ENCODE assay signal across 1 cellular context in genomic region chr9:76401580-76402354, GRCh38.
TF ChIP-seq lines count a peak whose summit lies in the region.

No MANE protein-coding gene starts in this region.

TF ChIP-seq in HepG2, 621 proteins besides CTCF, POLR2A, EP300 and RAD21 (continued from another document and continues in another):
- no peak for TF ChIP-seq ZNF646 (CRISPR knock-in tag; IDR thresholded peaks at IDR 0.05)
- peak; percentile 67 for TF ChIP-seq SAP130 (CRISPR knock-in tag; IDR thresholded peaks at IDR 0.05; ENCODE audit: low read depth)
- TF ChIP-seq NR2C2 (CRISPR knock-in tag; IDR thresholded peaks at IDR 0.05; ENCODE audit: borderline replicate concordance) = peak; percentile 93
- TF ChIP-seq ZNF10 (CRISPR knock-in tag; IDR thresholded peaks at IDR 0.05; ENCODE audit: borderline replicate concordance, low read depth) = no peak
- TF ChIP-seq ZNF275 (CRISPR knock-in tag; IDR thresholded peaks at IDR 0.05; ENCODE audit: borderline replicate concordance) = no peak
- no peak for TF ChIP-seq ZNF512 (CRISPR knock-in tag; IDR thresholded peaks at IDR 0.05)
- TF ChIP-seq ZNF703 (CRISPR knock-in tag; IDR thresholded peaks at IDR 0.05; ENCODE audit: borderline replicate concordance) = no peak
- TF ChIP-seq KDM6A (CRISPR knock-in tag; IDR thresholded peaks at IDR 0.05; ENCODE audit: low read depth) = peak; percentile 19; the same call in 1 of the 2 replicates
- TF ChIP-seq WIZ (CRISPR knock-in tag; IDR thresholded peaks at IDR 0.05) = no peak
- no peak for TF ChIP-seq ZNF326 (CRISPR knock-in tag; IDR thresholded peaks at IDR 0.05; ENCODE audit: borderline replicate concordance)
- TF ChIP-seq ZNF891 (CRISPR knock-in tag; IDR thresholded peaks at IDR 0.05) = no peak
- no peak for TF ChIP-seq NFKBIZ (CRISPR knock-in tag; IDR thresholded peaks at IDR 0.05)
- no peak for TF ChIP-seq SKIL (CRISPR knock-in tag; IDR thresholded peaks at IDR 0.05; ENCODE audit: borderline replicate concordance)
- no peak for TF ChIP-seq IRX3 (CRISPR knock-in tag; IDR thresholded peaks at IDR 0.05; ENCODE audit: borderline replicate concordance, low read depth)
- TF ChIP-seq FOXA1 (IDR thresholded peaks at IDR 0.05) = no peak
- peak; percentile 91 for TF ChIP-seq FOXA1 (CRISPR knock-in tag; IDR thresholded peaks at IDR 0.05)
- no peak for TF ChIP-seq ZNF782 (CRISPR knock-in tag; IDR thresholded peaks at IDR 0.05; ENCODE audit: borderline replicate concordance)
- TF ChIP-seq RBAK (CRISPR knock-in tag; IDR thresholded peaks at IDR 0.05) = no peak
- TF ChIP-seq ZNF280B (CRISPR knock-in tag; IDR thresholded peaks at IDR 0.05; ENCODE audit: borderline replicate concordance) = no peak
- TF ChIP-seq NFE2L2 (IDR thresholded peaks at IDR 0.05; ENCODE audit: low read length) = no peak
- TF ChIP-seq ZNF232 (CRISPR knock-in tag; IDR thresholded peaks at IDR 0.05; ENCODE audit: borderline replicate concordance) = no peak
- TF ChIP-seq FOXC1 (CRISPR knock-in tag; IDR thresholded peaks at IDR 0.05; ENCODE audit: borderline replicate concordance) = no peak
- no peak for TF ChIP-seq ZNF451 (CRISPR knock-in tag; IDR thresholded peaks at IDR 0.05)
- TF ChIP-seq FOSL2 (CRISPR knock-in tag; IDR thresholded peaks at IDR 0.05) = no peak; the same call in 1 of the 2 replicates
- no peak for TF ChIP-seq MXD3 (CRISPR knock-in tag; IDR thresholded peaks at IDR 0.05)
- TF ChIP-seq STAT6 (CRISPR knock-in tag; IDR thresholded peaks at IDR 0.05; ENCODE audit: borderline replicate concordance) = 0 out of 2 replicates have a peak, but pooled peaks have one; percentile 44
- no peak for TF ChIP-seq REL (CRISPR knock-in tag; conservative IDR thresholded peaks at IDR 0.05)
- no peak for TF ChIP-seq ZNF556 (CRISPR knock-in tag; IDR thresholded peaks at IDR 0.05; ENCODE audit: borderline replicate concordance)
- no peak for TF ChIP-seq KDM5B (CRISPR knock-in tag; IDR thresholded peaks at IDR 0.05; ENCODE audit: borderline replicate concordance)
- no peak for TF ChIP-seq MIER3 (CRISPR knock-in tag; IDR thresholded peaks at IDR 0.05; ENCODE audit: borderline replicate concordance)
- no peak for TF ChIP-seq ZFAT (CRISPR knock-in tag; conservative IDR thresholded peaks at IDR 0.05)
- TF ChIP-seq MTERF4 (CRISPR knock-in tag; IDR thresholded peaks at IDR 0.05) = no peak
- TF ChIP-seq MAFG (CRISPR knock-in tag; IDR thresholded peaks at IDR 0.05) = no peak
- TF ChIP-seq ZFP36 (IDR thresholded peaks at IDR 0.05; ENCODE audit: borderline replicate concordance, low read depth, low read length, partially characterized antibody) = no peak
- TF ChIP-seq YEATS2 (CRISPR knock-in tag; IDR thresholded peaks at IDR 0.05; ENCODE audit: borderline replicate concordance) = no peak
- TF ChIP-seq ZNF784 (CRISPR knock-in tag; IDR thresholded peaks at IDR 0.05; ENCODE audit: borderline replicate concordance) = no peak
- TF ChIP-seq AGO2 (optimal IDR thresholded peaks at IDR 0.05; ENCODE audit: low read depth, low read length) = no peak
- TF ChIP-seq MED8 (CRISPR knock-in tag; IDR thresholded peaks at IDR 0.05; ENCODE audit: insufficient replicate concordance) = no peak
- TF ChIP-seq ZNF30 (CRISPR knock-in tag; IDR thresholded peaks at IDR 0.05) = no peak
- no peak for TF ChIP-seq MBD4 (IDR thresholded peaks at IDR 0.05; ENCODE audit: borderline replicate concordance, low read length)
